ENCODE assay signal across 22 cellular contexts in the genomic region with DNA sequence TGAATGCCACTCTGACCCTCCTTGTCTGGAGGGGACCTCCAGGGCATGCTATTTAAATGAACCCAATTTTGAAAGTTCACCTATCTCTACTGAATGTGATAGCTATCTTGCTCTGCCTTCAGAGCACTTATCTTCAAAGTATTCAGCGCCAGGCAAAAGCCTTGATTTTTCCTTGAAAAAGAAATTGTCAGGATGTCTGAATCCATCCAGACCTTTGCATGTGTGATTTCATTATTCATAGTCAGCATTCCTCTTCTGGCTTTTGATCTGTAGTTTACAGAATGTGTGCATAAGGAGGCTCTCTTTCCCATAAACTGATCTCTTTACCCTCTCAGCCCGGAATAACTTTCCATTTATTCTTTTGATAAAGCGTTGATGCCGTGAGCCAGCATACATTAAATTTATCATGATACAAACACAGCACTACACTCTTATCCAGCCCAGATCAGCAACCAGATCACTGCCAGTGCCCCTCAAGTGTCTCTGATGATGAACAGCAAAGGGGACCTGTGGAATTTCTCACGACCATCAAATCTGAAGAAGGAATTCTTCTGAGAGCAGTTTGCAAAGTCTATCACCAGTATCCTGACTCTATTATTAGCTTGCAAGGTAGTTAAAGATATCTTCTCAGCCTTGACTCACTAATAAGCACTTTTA.
DNase-seq lines count a peak whose midpoint lies in the region; ATAC-seq, FAIRE-seq and TF ChIP-seq lines count a peak whose summit lies in the region.
"Had no signal": no experiment of that assay in that cellular context is flagged by ENCODE, and none has a peak within 500 bp of the region (broad histone marks: within the 10 kb centered on the region; RNA-seq: fewer than 3 reads in every experiment).

No MANE protein-coding gene starts in this region.

- H3K9ac ChIP-seq in skeletal muscle satellite cell (ENCODE audit: low read depth, low read length) = peak overlapping the region; percentile 24
- H3K9ac ChIP-seq: parathyroid adenoma had no signal

- H3K27me3 ChIP-seq in SJCRH30 (no peaks in the 10 kb centered on the region), foreskin keratinocyte (no peaks in the 10 kb centered on the region), skeletal muscle satellite cell (ENCODE audit: control insufficient read depth, insufficient read depth, low read length) (no peaks in the 10 kb centered on the region)
- H3K27me3 ChIP-seq: vagina had no signal

- H3K4me1 ChIP-seq in SJCRH30 (peaks cover 14% of the 10 kb centered on the region), foreskin keratinocyte (peaks cover 20% of the 10 kb centered on the region), skeletal muscle satellite cell (ENCODE audit: control insufficient read depth, insufficient read depth, low read length) (peaks cover 21% of the 10 kb centered on the region)
- H3K4me1 ChIP-seq: HAP-1, parathyroid adenoma had no signal

- DNase-seq in HTR-8/SVneo (ENCODE audit: insufficient read length, low spot score) (peak; percentile 15), SJCRH30 (no peak), foreskin keratinocyte (no peak), DMS53 (lab: John Stamatoyannopoulos, UW) (no peak), substantia nigra (lab: John Stamatoyannopoulos, UW) (no peak)
- DNase-seq: activated CD4-positive, alpha-beta T cell treated with anti-CD3 and anti-CD28 coated beads for 48 hours; activated CD8-positive, alpha-beta memory T cell treated with anti-CD3 and anti-CD28 coated beads, Interleukin-2, amount 10 ng/mL, durations not matched to agents 7 days and 5 days; aorta; CD4-positive, alpha-beta memory T cell; cerebellar nuclear complex; left cardiac atrium; midbrain; NCI-H1048; NCI-H1930; SHP77 had no signal

- ATAC-seq in foreskin keratinocyte = no peak
- no peak for ATAC-seq in GM19397 (IDR thresholded peaks at IDR 0.05; ENCODE audit: unreplicated experiment)
- ATAC-seq: activated CD8-positive, alpha-beta memory T cell treated with anti-CD3 and anti-CD28 coated beads, Interleukin-2, amount 10 ng/mL, durations not matched to agents 7 days and 5 days; esophagus mucosa; natural killer cell treated with Interleukin-12 subunit alpha and Interleukin-12 subunit beta and Interleukin-15 and Interleukin-18, amount 100 ng/mL, for 72 hours had no signal

- H3K27ac ChIP-seq in SJCRH30 = peak overlapping the region; percentile 10; the same call in 1 of the 2 replicates
- peak overlapping the region; percentile 86 for H3K27ac ChIP-seq in foreskin keratinocyte
- H3K27ac ChIP-seq in substantia nigra (ENCODE audit: low read depth, low read length, poor library complexity, severe bottlenecking) = no peak overlapping the region
- H3K27ac ChIP-seq: parathyroid adenoma, vagina had no signal

- no peaks in the 10 kb centered on the region for H3K36me3 ChIP-seq in SJCRH30
- no peaks in the 10 kb centered on the region for H3K36me3 ChIP-seq in skeletal muscle satellite cell (ENCODE audit: insufficient read depth, low read length)
- H3K36me3 ChIP-seq: HAP-1, vagina had no signal

- FAIRE-seq in HTR-8/SVneo (lab: Jason Lieb, UNC) = no peak

- no peak for TF ChIP-seq CTCF in foreskin keratinocyte (conservative IDR thresholded peaks at IDR 0.05)

- H3K4me3 ChIP-seq in SJCRH30 = no peak overlapping the region
- H3K4me3 ChIP-seq in skeletal muscle satellite cell (ENCODE audit: low read length) = peak overlapping the region; percentile 14
- H3K4me3 ChIP-seq: HAP-1, vagina had no signal

- H3K9me3 ChIP-seq in SJCRH30 (replicated peaks) (no peaks in the 10 kb centered on the region), skeletal muscle satellite cell (replicated peaks; ENCODE audit: low read length) (no peaks in the 10 kb centered on the region)
- H3K9me3 ChIP-seq: HAP-1, vagina had no signal

- peak overlapping the region; percentile 41 for H3K4me2 ChIP-seq in skeletal muscle satellite cell (ENCODE audit: low read length)
